ENCODE assay signal across 8 cellular contexts in genomic region chr11:128318856-128319474, GRCh38.
DNase-seq lines count a peak whose midpoint lies in the region; ATAC-seq and TF ChIP-seq lines count a peak whose summit lies in the region.

No MANE protein-coding gene starts in this region.

- DNase-seq in activated T-helper 1 cell treated with anti-CD3 and anti-CD28 coated beads, Interleukin-12 subunit alpha, Interleukin-12 subunit beta, Interleukin-2, Interleukin-4 antibody, amounts not matched to agents 30 ng/mL and 10 ng/mL and 1 ng/mL, durations not matched to agents 14 hours and 24 hours and 36 hours (ENCODE audit: low spot score) = peak; percentile 83
- DNase-seq in stimulated activated CD4-positive, alpha-beta T cell treated with anti-CD3 and anti-CD28 coated beads, TNF-alpha, amount 100 ng/mL, for 24 hours (ENCODE audit: low read depth in 3 of 3) = peak; percentile 46 to 76 (median 63)
- DNase-seq in NCI-H446 treated with DMSO at 0.1 percent for 48 hours (lab: John Stamatoyannopoulos, UW) = no peak
- DNase-seq in left cardiac atrium = no peak
- no peak for DNase-seq in chondrocyte (ENCODE audit: low spot score)
- no peak for DNase-seq in adrenal gland

- no peak overlapping the region for H3K4me3 ChIP-seq in adrenal gland

- TF ChIP-seq POLR2A in adrenal gland (IDR thresholded peaks at IDR 0.05) = no peak

- H3K4me1 Mint-ChIP-seq in activated T-helper 1 cell treated with anti-CD3 and anti-CD28 coated beads, Interleukin-12 subunit alpha, Interleukin-12 subunit beta, Interleukin-2, Interleukin-4 antibody, amounts not matched to agents 30 ng/mL and 10 ng/mL and 1 ng/mL, durations not matched to agents 14 hours and 24 hours and 36 hours (ENCODE audit: low read depth) = peaks cover 71% of the 10 kb centered on the region
- H3K4me1 Mint-ChIP-seq in chondrocyte (ENCODE audit: low read depth) = no peaks in the 10 kb centered on the region

- TF ChIP-seq CTCF in chondrocyte (IDR thresholded peaks at IDR 0.05) (no peak), adrenal gland (IDR thresholded peaks at IDR 0.05) (no peak)

- H3K36me3 Mint-ChIP-seq in activated T-helper 1 cell treated with anti-CD3 and anti-CD28 coated beads, Interleukin-12 subunit alpha, Interleukin-12 subunit beta, Interleukin-2, Interleukin-4 antibody, amounts not matched to agents 30 ng/mL and 10 ng/mL and 1 ng/mL, durations not matched to agents 14 hours and 24 hours and 36 hours (ENCODE audit: low read depth) = peaks cover 39% of the 10 kb centered on the region
- H3K36me3 Mint-ChIP-seq in chondrocyte (ENCODE audit: low read depth) = peaks cover 6% of the 10 kb centered on the region

- no peaks in the 10 kb centered on the region for H3K27me3 Mint-ChIP-seq in activated T-helper 1 cell treated with anti-CD3 and anti-CD28 coated beads, Interleukin-12 subunit alpha, Interleukin-12 subunit beta, Interleukin-2, Interleukin-4 antibody, amounts not matched to agents 30 ng/mL and 10 ng/mL and 1 ng/mL, durations not matched to agents 14 hours and 24 hours and 36 hours (ENCODE audit: insufficient read depth)
- H3K27me3 Mint-ChIP-seq in chondrocyte (ENCODE audit: low read depth) = no peaks in the 10 kb centered on the region

- no peak overlapping the region for H3K27ac ChIP-seq in adrenal gland

- H3K4me1 ChIP-seq in adrenal gland (replicated peaks in 1 of 2) = no peaks in the 10 kb centered on the region

- ATAC-seq in GM19372 (IDR thresholded peaks at IDR 0.05; ENCODE audit: low read depth, unreplicated experiment) (peak; percentile 86), HG03342 (IDR thresholded peaks at IDR 0.05; ENCODE audit: unreplicated experiment) (peak; percentile 90), left cardiac atrium (no peak)

- H3K27me3 ChIP-seq in adrenal gland = no peaks in the 10 kb centered on the region

- H3K9me3 Mint-ChIP-seq in activated T-helper 1 cell treated with anti-CD3 and anti-CD28 coated beads, Interleukin-12 subunit alpha, Interleukin-12 subunit beta, Interleukin-2, Interleukin-4 antibody, amounts not matched to agents 30 ng/mL and 10 ng/mL and 1 ng/mL, durations not matched to agents 14 hours and 24 hours and 36 hours = peaks cover 40% of the 10 kb centered on the region
- peaks cover 23% of the 10 kb centered on the region for H3K9me3 Mint-ChIP-seq in chondrocyte (ENCODE audit: low read depth)

- H3K9me3 ChIP-seq in adrenal gland (replicated peaks in 1 of 3) = no peaks in the 10 kb centered on the region

- 71 to 75% (median 74%) methylated on average over 8 of the region's 8 CpGs for WGBS in adrenal gland, 4 donors

- H3K27ac Mint-ChIP-seq in activated T-helper 1 cell treated with anti-CD3 and anti-CD28 coated beads, Interleukin-12 subunit alpha, Interleukin-12 subunit beta, Interleukin-2, Interleukin-4 antibody, amounts not matched to agents 30 ng/mL and 10 ng/mL and 1 ng/mL, durations not matched to agents 14 hours and 24 hours and 36 hours = peak overlapping the region; percentile 87
- no peak overlapping the region for H3K27ac Mint-ChIP-seq in chondrocyte (ENCODE audit: unreplicated experiment)

- H3K36me3 ChIP-seq in adrenal gland (replicated peaks in 1 of 2) = no peaks in the 10 kb centered on the region

- intact Hi-C loops in activated T-helper 1 cell treated with anti-CD3 and anti-CD28 coated beads, Interleukin-12 subunit alpha, Interleukin-12 subunit beta, Interleukin-2, Interleukin-4 antibody, amounts not matched to agents 30 ng/mL and 10 ng/mL and 1 ng/mL, durations not matched to agents 14 hours and 24 hours and 36 hours (cut with micrococcal nuclease) = loop anchor here (1.0 to 2.0 kb wide), 3 partner anchors 8 to 29 kb away; no protein-coding TSS in a partner anchor
- intact Hi-C loops in left cardiac atrium (cut with DNase I) = no loop called here
- intact Hi-C loops in adrenal gland (cut with DNase I) = no loop called here

- H3K4me3 Mint-ChIP-seq in activated T-helper 1 cell treated with anti-CD3 and anti-CD28 coated beads, Interleukin-12 subunit alpha, Interleukin-12 subunit beta, Interleukin-2, Interleukin-4 antibody, amounts not matched to agents 30 ng/mL and 10 ng/mL and 1 ng/mL, durations not matched to agents 14 hours and 24 hours and 36 hours = peak overlapping the region; percentile 56
- no peak overlapping the region for H3K4me3 Mint-ChIP-seq in chondrocyte (ENCODE audit: unreplicated experiment)

Comparison
In these comparisons a context has a peak if more than half of its experiments do, and no peak if none do; other contexts are left out.
1. ATAC-seq: peak in GM19372 (single experiment) and HG03342 (single experiment); none in left cardiac atrium (0 of 2).
2. DNase-seq: peak in activated T-helper 1 cell treated with anti-CD3 and anti-CD28 coated beads, Interleukin-12 subunit alpha, Interleukin-12 subunit beta, Interleukin-2, Interleukin-4 antibody, amounts not matched to agents 30 ng/mL and 10 ng/mL and 1 ng/mL, durations not matched to agents 14 hours and 24 hours and 36 hours (single experiment) and stimulated activated CD4-positive, alpha-beta T cell treated with anti-CD3 and anti-CD28 coated beads, TNF-alpha, amount 100 ng/mL, for 24 hours (3 of 3); none in NCI-H446 treated with DMSO at 0.1 percent for 48 hours (single experiment), left cardiac atrium (single experiment), chondrocyte (single experiment) and adrenal gland (0 of 7).